ENCODE assay signal across 8 cellular contexts in the genomic region with DNA sequence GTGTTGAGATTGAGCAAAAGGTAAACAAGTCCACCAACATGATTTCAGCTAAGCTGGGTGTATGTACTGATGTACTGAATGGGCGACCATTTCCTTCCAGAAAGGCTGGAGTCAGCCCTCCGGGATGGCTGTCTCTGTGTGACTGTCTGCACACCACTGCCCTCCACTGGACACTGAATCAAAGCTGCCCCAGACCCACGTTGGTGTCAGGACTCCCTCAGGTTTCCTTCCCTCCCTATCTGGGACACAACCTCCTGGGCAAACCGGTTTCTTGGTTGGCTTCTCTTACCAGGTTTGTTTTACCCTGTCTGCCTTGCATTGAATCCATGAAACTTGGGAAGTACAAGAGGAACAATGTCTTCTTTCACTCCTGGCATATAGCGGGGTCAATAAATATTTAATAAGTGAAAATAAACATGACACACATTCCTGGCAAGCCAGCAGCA. TPM values are rescaled to one million over a fixed set of nuclear protein-coding genes. Genes with fewer than 3 reads are reported as not detected.
A peak's percentile ranks its signal among the peaks of the same experiment; 100 is the strongest.
DNase-seq lines count a peak whose midpoint lies in the region; ATAC-seq and TF ChIP-seq lines count a peak whose summit lies in the region.

No MANE protein-coding gene starts in this region.

- no peak overlapping the region for H3K27ac ChIP-seq in cardiac muscle cell

- no peaks in the 10 kb centered on the region for H3K36me3 ChIP-seq in cardiac muscle cell

- H3K27me3 Mint-ChIP-seq in activated CD8-positive, alpha-beta T cell treated with anti-CD3 and anti-CD28 coated beads, Interleukin-2, amount 10 ng/mL, durations not matched to agents 7 days and 5 days (ENCODE audit: low read depth) = no peaks in the 10 kb centered on the region
- no peaks in the 10 kb centered on the region for H3K27me3 Mint-ChIP-seq in osteocyte (ENCODE audit: unreplicated experiment)

- POLR2A ChIA-PET in activated CD8-positive, alpha-beta T cell treated with anti-CD3 and anti-CD28 coated beads, Interleukin-2, amount 10 ng/mL, durations not matched to agents 7 days and 5 days (lab: Charles Lee) = no interaction called here

- H3K4me1 Mint-ChIP-seq in activated CD8-positive, alpha-beta T cell treated with anti-CD3 and anti-CD28 coated beads, Interleukin-2, amount 10 ng/mL, durations not matched to agents 7 days and 5 days (ENCODE audit: low read depth) = no peaks in the 10 kb centered on the region
- H3K4me1 Mint-ChIP-seq in osteocyte (ENCODE audit: unreplicated experiment) = peaks cover 66% of the 10 kb centered on the region

- peaks cover 26% of the 10 kb centered on the region for H3K4me1 ChIP-seq in cardiac muscle cell (ENCODE audit: low read depth)

- CTCF ChIA-PET in activated CD8-positive, alpha-beta T cell treated with anti-CD3 and anti-CD28 coated beads, Interleukin-2, amount 10 ng/mL, durations not matched to agents 7 days and 5 days (lab: Charles Lee) = interaction anchor here (0.6 to 2.5 kb wide), 9 partner anchors 9 to 299 kb away, joined by 3 to 11 read pairs (median 3); a partner anchor contains a TSS

- no peak overlapping the region for H3K4me3 ChIP-seq in cardiac muscle cell

- H3K27ac Mint-ChIP-seq in activated CD8-positive, alpha-beta T cell treated with anti-CD3 and anti-CD28 coated beads, Interleukin-2, amount 10 ng/mL, durations not matched to agents 7 days and 5 days = no peak overlapping the region
- peak overlapping the region; percentile 84 for H3K27ac Mint-ChIP-seq in osteocyte (ENCODE audit: unreplicated experiment)

- peak; percentile 54 for ATAC-seq in HG03108 (IDR thresholded peaks at IDR 0.05; ENCODE audit: unreplicated experiment)
- no peak for ATAC-seq in activated CD8-positive, alpha-beta T cell treated with anti-CD3 and anti-CD28 coated beads, Interleukin-2, amount 10 ng/mL, durations not matched to agents 7 days and 5 days
- ATAC-seq in HG02973 (IDR thresholded peaks at IDR 0.05; ENCODE audit: unreplicated experiment) = no peak

- peak; percentile 7 to 26 for DNase-seq in activated CD4-positive, alpha-beta T cell treated with anti-CD3 and anti-CD28 coated beads for 24 hours (ENCODE audit: low read depth in 2 of 2)
- no peak for DNase-seq in activated CD4-positive, alpha-beta T cell treated with anti-CD3 and anti-CD28 coated beads for 4 hours
- DNase-seq in NCI-H446 treated with DMSO at 0.1 percent for 48 hours (lab: John Stamatoyannopoulos, UW) (peak; percentile 35), cardiac muscle cell (ENCODE audit: low read depth in 1 of 2, low spot score in 1 of 2) (peak; percentile 91 to 93), osteocyte (ENCODE audit: extremely low spot score, unreplicated experiment) (peak; percentile 93)
- peak; percentile 51 for DNase-seq in activated CD8-positive, alpha-beta T cell treated with anti-CD3 and anti-CD28 coated beads, Interleukin-2, amount 10 ng/mL, durations not matched to agents 7 days and 5 days

- H3K9me3 ChIP-seq in cardiac muscle cell (ENCODE audit: low read depth) = no peaks in the 10 kb centered on the region

- H3K9me3 Mint-ChIP-seq in activated CD8-positive, alpha-beta T cell treated with anti-CD3 and anti-CD28 coated beads, Interleukin-2, amount 10 ng/mL, durations not matched to agents 7 days and 5 days (ENCODE audit: insufficient read depth) = no peaks in the 10 kb centered on the region
- H3K9me3 Mint-ChIP-seq in osteocyte (ENCODE audit: unreplicated experiment) = no peaks in the 10 kb centered on the region

- no peaks in the 10 kb centered on the region for H3K27me3 ChIP-seq in cardiac muscle cell

- no peak overlapping the region for H3K4me3 Mint-ChIP-seq in activated CD8-positive, alpha-beta T cell treated with anti-CD3 and anti-CD28 coated beads, Interleukin-2, amount 10 ng/mL, durations not matched to agents 7 days and 5 days
- no peak overlapping the region for H3K4me3 Mint-ChIP-seq in osteocyte (ENCODE audit: unreplicated experiment)

- TF ChIP-seq CTCF in cardiac muscle cell (IDR thresholded peaks at IDR 0.05; ENCODE audit: low read depth, low read length) (peak; percentile 92), osteocyte (IDR thresholded peaks at IDR 0.05) (peak; percentile 97)

- no peaks in the 10 kb centered on the region for H3K36me3 Mint-ChIP-seq in activated CD8-positive, alpha-beta T cell treated with anti-CD3 and anti-CD28 coated beads, Interleukin-2, amount 10 ng/mL, durations not matched to agents 7 days and 5 days (ENCODE audit: low read depth)
- no peaks in the 10 kb centered on the region for H3K36me3 Mint-ChIP-seq in osteocyte (ENCODE audit: unreplicated experiment)

RNA-seq across cellular contexts. Expression of a gene that starts 5.3 kb away (rescaled TPM):
- total RNA-seq in activated CD8-positive, alpha-beta T cell treated with anti-CD3 and anti-CD28 coated beads, Interleukin-2, amount 10 ng/mL, durations not matched to agents 7 days and 5 days = 100 to 1,000 TPM; 240 to 247 TPM
- total RNA-seq in cardiac muscle cell (167 and 241 TPM in 2 replicates), osteocyte (213 and 221 TPM in 2 replicates)
- polyA plus RNA-seq in cardiac muscle cell = 435 and 466 TPM in 2 replicates

RNA-seq across cellular contexts. Expression of a gene that starts 37.6 kb away (rescaled TPM):
- total RNA-seq in activated CD8-positive, alpha-beta T cell treated with anti-CD3 and anti-CD28 coated beads, Interleukin-2, amount 10 ng/mL, durations not matched to agents 7 days and 5 days = 1 to 10 TPM; 1.5 to 2.0 TPM
- total RNA-seq in cardiac muscle cell = 15.8 and 18.0 TPM in 2 replicates
- 18.7 and 33.8 TPM in 2 replicates for polyA plus RNA-seq in cardiac muscle cell
- 30.3 and 32.3 TPM in 2 replicates for total RNA-seq in osteocyte

Comparison
In these comparisons a context has a peak if more than half of its experiments do, and no peak if none do; other contexts are left out.
1. DNase-seq: peak in activated CD4-positive, alpha-beta T cell treated with anti-CD3 and anti-CD28 coated beads for 24 hours (2 of 2), NCI-H446 treated with DMSO at 0.1 percent for 48 hours (single experiment), activated CD8-positive, alpha-beta T cell treated with anti-CD3 and anti-CD28 coated beads, Interleukin-2, amount 10 ng/mL, durations not matched to agents 7 days and 5 days (single experiment), cardiac muscle cell (2 of 2) and osteocyte (single experiment); none in activated CD4-positive, alpha-beta T cell treated with anti-CD3 and anti-CD28 coated beads for 4 hours (0 of 2).